20 cellular contexts compared by ENCODE assay signal in genomic region chr1:66787641-66788040, GRCh38. TPM values are rescaled to one million over a fixed set of nuclear protein-coding genes. Genes with fewer than 3 reads are reported as not detected.
A peak's percentile ranks its signal among the peaks of the same experiment; 100 is the strongest.
DNase-seq lines count a peak whose midpoint lies in the region; ATAC-seq and TF ChIP-seq lines count a peak whose summit lies in the region.
"Had no signal": no experiment of that assay in that cellular context is flagged by ENCODE, and none has a peak within 500 bp of the region (broad histone marks: within the 10 kb centered on the region; RNA-seq: fewer than 3 reads in every experiment).

No MANE protein-coding gene starts in this region.

- no peaks in the 10 kb centered on the region for H3K27me3 Mint-ChIP-seq in activated naive CD8-positive, alpha-beta T cell
- no peaks in the 10 kb centered on the region for H3K27me3 Mint-ChIP-seq in activated naive CD8-positive, alpha-beta T cell treated with anti-CD3 and anti-CD28 coated beads, Interleukin-2, amount 50 U/mL, for 24 hours

- no peaks in the 10 kb centered on the region for H3K36me3 Mint-ChIP-seq in activated naive CD8-positive, alpha-beta T cell
- no peaks in the 10 kb centered on the region for H3K36me3 Mint-ChIP-seq in activated naive CD8-positive, alpha-beta T cell treated with anti-CD3 and anti-CD28 coated beads, Interleukin-2, amount 50 U/mL, for 24 hours (ENCODE audit: low read depth)
- no peaks in the 10 kb centered on the region for H3K36me3 Mint-ChIP-seq in stimulated activated effector memory CD8-positive, alpha-beta T cell treated with anti-CD3 and anti-CD28 coated beads, Interleukin-12 subunit alpha, Interleukin-12 subunit beta, amount 100 ng/mL, for 72 hours
- H3K36me3 Mint-ChIP-seq: CD14-positive monocyte had no signal

- intact Hi-C loops in vagina (cut with DNase I): no loop called here

- H3K9me3 Mint-ChIP-seq in activated naive CD8-positive, alpha-beta T cell (ENCODE audit: low read depth): no peaks in the 10 kb centered on the region
- H3K9me3 Mint-ChIP-seq in activated naive CD8-positive, alpha-beta T cell treated with anti-CD3 and anti-CD28 coated beads, Interleukin-2, amount 50 U/mL, for 24 hours: no peaks in the 10 kb centered on the region
- H3K9me3 Mint-ChIP-seq in stimulated activated effector memory CD8-positive, alpha-beta T cell treated with anti-CD3 and anti-CD28 coated beads, Interleukin-12 subunit alpha, Interleukin-12 subunit beta, amount 100 ng/mL, for 72 hours: no peaks in the 10 kb centered on the region

- no peaks in the 10 kb centered on the region for H3K27me3 ChIP-seq in vagina

- H3K9me3 ChIP-seq in vagina: no peaks in the 10 kb centered on the region
- H3K9me3 ChIP-seq: A549 had no signal

- H3K27ac Mint-ChIP-seq in activated naive CD8-positive, alpha-beta T cell: peak overlapping the region; percentile 82
- no peak overlapping the region for H3K27ac Mint-ChIP-seq in activated naive CD8-positive, alpha-beta T cell treated with anti-CD3 and anti-CD28 coated beads, Interleukin-2, amount 50 U/mL, for 24 hours
- no peak overlapping the region for H3K27ac Mint-ChIP-seq in stimulated activated effector memory CD8-positive, alpha-beta T cell treated with anti-CD3 and anti-CD28 coated beads, Interleukin-12 subunit alpha, Interleukin-12 subunit beta, amount 100 ng/mL, for 72 hours
- H3K27ac Mint-ChIP-seq: CD14-positive monocyte had no signal

- DNase-seq in activated naive CD8-positive, alpha-beta T cell treated with anti-CD3 and anti-CD28 coated beads, Interleukin-2, amount 50 U/mL, for 24 hours: no peak
- DNase-seq in stimulated activated effector memory CD8-positive, alpha-beta T cell treated with anti-CD3 and anti-CD28 coated beads, Interleukin-12 subunit alpha, Interleukin-12 subunit beta, amount 100 ng/mL, for 72 hours (ENCODE audit: low spot score in 2 of 2): no peak
- no peak for DNase-seq in DMS 273 (lab: John Stamatoyannopoulos, UW; ENCODE audit: unreplicated experiment)
- DNase-seq in COR-L47 (lab: John Stamatoyannopoulos, UW): no peak
- DNase-seq in vagina (ENCODE audit: extremely low spot score in 2 of 2): no peak
- DNase-seq: DMS79 treated with DMSO at 0.1 percent for 48 hours, H7, MV-4-11, NCI-H1436 treated with DMSO at 0.1 percent for 48 hours, NCI-H2081 treated with DMSO at 0.1 percent for 48 hours, NCI-H226, NCI-H69 had no signal

- TF ChIP-seq CTCF in vagina (IDR thresholded peaks at IDR 0.05): no peak

- H3K4me1 ChIP-seq in vagina: no peaks in the 10 kb centered on the region
- H3K4me1 ChIP-seq: A549 had no signal

- H3K27ac ChIP-seq in vagina: no peak overlapping the region
- H3K27ac ChIP-seq: A549, SK-N-MC had no signal

- no peak for ATAC-seq in activated naive CD8-positive, alpha-beta T cell treated with anti-CD3 and anti-CD28 coated beads, Interleukin-2, amount 50 U/mL, for 24 hours
- ATAC-seq in GM19395 (IDR thresholded peaks at IDR 0.05; ENCODE audit: unreplicated experiment) (peak; percentile 11), HG03060 (IDR thresholded peaks at IDR 0.05; ENCODE audit: low read depth, unreplicated experiment) (peak; percentile 41)
- ATAC-seq in stimulated activated effector memory CD8-positive, alpha-beta T cell treated with anti-CD3 and anti-CD28 coated beads, Interleukin-12 subunit alpha, Interleukin-12 subunit beta, amount 100 ng/mL, for 72 hours: no peak
- ATAC-seq: A549, Panc1, Right ventricle myocardium inferior had no signal

- no peaks in the 10 kb centered on the region for H3K36me3 ChIP-seq in vagina

- peak overlapping the region; percentile 76 for H3K4me3 Mint-ChIP-seq in activated naive CD8-positive, alpha-beta T cell
- H3K4me3 Mint-ChIP-seq in activated naive CD8-positive, alpha-beta T cell treated with anti-CD3 and anti-CD28 coated beads, Interleukin-2, amount 50 U/mL, for 24 hours: no peak overlapping the region
- H3K4me3 Mint-ChIP-seq in stimulated activated effector memory CD8-positive, alpha-beta T cell treated with anti-CD3 and anti-CD28 coated beads, Interleukin-12 subunit alpha, Interleukin-12 subunit beta, amount 100 ng/mL, for 72 hours: peak overlapping the region; percentile 40
- H3K4me3 Mint-ChIP-seq: CD14-positive monocyte had no signal

- H3K4me1 Mint-ChIP-seq in activated naive CD8-positive, alpha-beta T cell (ENCODE audit: low read depth): peaks cover 28% of the 10 kb centered on the region
- peaks cover 21% of the 10 kb centered on the region for H3K4me1 Mint-ChIP-seq in activated naive CD8-positive, alpha-beta T cell treated with anti-CD3 and anti-CD28 coated beads, Interleukin-2, amount 50 U/mL, for 24 hours
- H3K4me1 Mint-ChIP-seq in stimulated activated effector memory CD8-positive, alpha-beta T cell treated with anti-CD3 and anti-CD28 coated beads, Interleukin-12 subunit alpha, Interleukin-12 subunit beta, amount 100 ng/mL, for 72 hours: peaks cover 14% of the 10 kb centered on the region
- H3K4me1 Mint-ChIP-seq: CD14-positive monocyte had no signal

- H3K4me3 ChIP-seq in vagina: no peak overlapping the region
- H3K4me3 ChIP-seq: A549, SK-N-MC had no signal

- no peak for TF ChIP-seq POLR2A in vagina (IDR thresholded peaks at IDR 0.05)

RNA-seq across cellular contexts. Expression of gene INSL5, which starts 13.4 kb away (rescaled TPM):
- not detected for total RNA-seq in vagina
- total RNA-seq: H7, Right ventricle myocardium inferior had no signal

RNA-seq across cellular contexts. Expression of gene DYNLT5, which starts 35.4 kb away (rescaled TPM):
- 0.98 TPM for total RNA-seq in vagina

Comparison
In these comparisons a context has a peak if more than half of its experiments do, and no peak if none do; other contexts are left out.
1. ATAC-seq: peak in GM19395 (single experiment) and HG03060 (single experiment); none in activated naive CD8-positive, alpha-beta T cell treated with anti-CD3 and anti-CD28 coated beads, Interleukin-2, amount 50 U/mL, for 24 hours (single experiment) and stimulated activated effector memory CD8-positive, alpha-beta T cell treated with anti-CD3 and anti-CD28 coated beads, Interleukin-12 subunit alpha, Interleukin-12 subunit beta, amount 100 ng/mL, for 72 hours (single experiment).